14 cellular contexts compared by ENCODE assay signal in the genomic region with DNA sequence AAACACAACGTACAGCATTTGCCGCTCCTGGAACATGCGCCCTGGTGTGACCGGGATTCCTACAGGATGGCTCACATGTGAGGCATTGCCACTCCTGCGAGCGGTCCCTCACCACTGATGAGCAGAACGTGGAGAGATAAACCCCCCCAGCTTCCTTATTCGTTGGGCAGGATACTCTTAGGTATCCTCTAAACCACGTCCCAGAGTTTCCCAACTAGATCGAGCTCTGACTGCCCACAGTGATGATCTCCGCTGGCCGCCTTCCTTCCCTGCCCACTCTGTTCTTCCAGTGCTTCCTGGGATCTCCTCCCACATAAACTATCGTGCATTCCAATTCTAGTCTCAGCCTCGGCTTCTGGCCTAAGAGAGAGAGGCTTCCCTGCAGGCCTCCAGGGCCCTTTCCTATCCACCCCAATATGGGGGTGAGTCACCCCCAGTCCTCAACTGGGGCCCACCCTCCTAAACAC.
A peak's percentile ranks its signal among the peaks of the same experiment; 100 is the strongest.
DNase-seq lines count a peak whose midpoint lies in the region; ATAC-seq, FAIRE-seq and TF ChIP-seq lines count a peak whose summit lies in the region.
"Had no signal": no experiment of that assay in that cellular context is flagged by ENCODE, and none has a peak within 500 bp of the region (broad histone marks: within the 10 kb centered on the region; RNA-seq: fewer than 3 reads in every experiment).

No MANE protein-coding gene starts in this region.

- TF ChIP-seq EP300 in A549 (IDR thresholded peaks at IDR 0.05), result no peak

- DNase-seq in A549 (ENCODE audit: low read depth in 1 of 2, low spot score in 1 of 2) (no peak), LHCN-M2 (ENCODE audit: low read depth) (peak; percentile 65), chondrocyte (ENCODE audit: low spot score) (no peak), mesothelial cell of epicardium (ENCODE audit: low spot score in 2 of 2, unreplicated experiment in 2 of 2) (no peak), SIG-M5 treated with dmso at 0.1 percent for 504 hours (lab: John Stamatoyannopoulos, UW; ENCODE audit: unreplicated experiment) (no peak)
- no peak for DNase-seq in activated CD4-positive, alpha-beta T cell treated with anti-CD3 and anti-CD28 coated beads for 36 hours
- DNase-seq: KG1; stimulated activated CD8-positive, alpha-beta memory T cell treated with anti-CD3 and anti-CD28 coated beads, Interleukin-4, amount 100 ng/mL, for 48 hours had no signal

- CTCF ChIA-PET in A549 (lab: Yijun Ruan, JAX), result interaction anchor here (1.4 kb wide), 1 partner anchor 9 kb away, joined by 5 read pairs; no protein-coding TSS in a partner anchor
- CTCF ChIA-PET in activated CD4-positive, alpha-beta T cell treated with anti-CD3 and anti-CD28 coated beads for 36 hours (lab: Charles Lee), result interaction anchor here (0.6 to 1.1 kb wide), 3 partner anchors 16 to 866 kb away, joined by 3 to 4 read pairs (median 4); no protein-coding TSS in a partner anchor

- WGBS in A549 (ENCODE audit: missing lambda C conversion rate), result 90% methylated on average over 14 of the region's 14 CpGs

- H3K27ac ChIP-seq in A549, result peak overlapping the region; percentile 13 to 65; a peak in 3 of 6 replicates
- H3K27ac ChIP-seq: RWPE1, VCaP had no signal

- intact Hi-C loops in activated CD4-positive, alpha-beta T cell treated with anti-CD3 and anti-CD28 coated beads for 36 hours (cut with DNase I, micrococcal nuclease), result no loop called here

- POLR2A ChIA-PET in A549 (lab: Yijun Ruan, JAX), result no interaction called here
- POLR2A ChIA-PET in activated CD4-positive, alpha-beta T cell treated with anti-CD3 and anti-CD28 coated beads for 36 hours (lab: Charles Lee), result no interaction called here

- no peak for TF ChIP-seq RAD21 in A549 (conservative IDR thresholded peaks at IDR 0.05 in 1 of 2, IDR thresholded peaks at IDR 0.05 in 1 of 2)

- H3K4me1 Mint-ChIP-seq in chondrocyte (ENCODE audit: low read depth) (peaks cover 55% of the 10 kb centered on the region), mesothelial cell of epicardium (peaks cover 6% of the 10 kb centered on the region)
- no peaks in the 10 kb centered on the region for H3K4me1 Mint-ChIP-seq in activated CD4-positive, alpha-beta T cell treated with anti-CD3 and anti-CD28 coated beads for 36 hours

- peaks cover 1% of the 10 kb centered on the region for H3K36me3 Mint-ChIP-seq in chondrocyte (ENCODE audit: low read depth)
- H3K36me3 Mint-ChIP-seq in mesothelial cell of epicardium, result peaks cover 47% of the 10 kb centered on the region
- no peaks in the 10 kb centered on the region for H3K36me3 Mint-ChIP-seq in activated CD4-positive, alpha-beta T cell treated with anti-CD3 and anti-CD28 coated beads for 36 hours (ENCODE audit: low read depth)

- H3K9me3 Mint-ChIP-seq in chondrocyte (ENCODE audit: low read depth) (no peaks in the 10 kb centered on the region), mesothelial cell of epicardium (no peaks in the 10 kb centered on the region)
- no peaks in the 10 kb centered on the region for H3K9me3 Mint-ChIP-seq in activated CD4-positive, alpha-beta T cell treated with anti-CD3 and anti-CD28 coated beads for 36 hours (ENCODE audit: low read depth)
- H3K9me3 Mint-ChIP-seq: activated T-helper 1 cell treated with anti-CD3 and anti-CD28 coated beads, Interleukin-12 subunit alpha, Interleukin-12 subunit beta, Interleukin-2, Interleukin-4 antibody, amounts not matched to agents 30 ng/mL and 10 ng/mL and 1 ng/mL, durations not matched to agents 14 hours and 24 hours and 36 hours; dendritic cell treated with granulocyte-macrophage colony-stimulating factor and Interleukin-4, amounts not matched to agents 40 ng/mL and 50 ng/mL, for 4 days had no signal

- peak overlapping the region; percentile 28; the same call in 1 of the 3 replicates for H3K4me2 ChIP-seq in A549

- TF ChIP-seq CTCF in A549 (IDR thresholded peaks at IDR 0.05), result no peak
- TF ChIP-seq CTCF in chondrocyte (IDR thresholded peaks at IDR 0.05), result no peak
- no peak for TF ChIP-seq CTCF in mesothelial cell of epicardium (IDR thresholded peaks at IDR 0.05; ENCODE audit: unreplicated experiment)

- peak overlapping the region; percentile 92 for H3K27ac Mint-ChIP-seq in chondrocyte (ENCODE audit: unreplicated experiment)
- H3K27ac Mint-ChIP-seq in mesothelial cell of epicardium, result peak overlapping the region; percentile 85
- H3K27ac Mint-ChIP-seq in activated CD4-positive, alpha-beta T cell treated with anti-CD3 and anti-CD28 coated beads for 36 hours, result no peak overlapping the region
- H3K27ac Mint-ChIP-seq: activated T-helper 1 cell treated with anti-CD3 and anti-CD28 coated beads, Interleukin-12 subunit alpha, Interleukin-12 subunit beta, Interleukin-2, Interleukin-4 antibody, amounts not matched to agents 30 ng/mL and 10 ng/mL and 1 ng/mL, durations not matched to agents 14 hours and 24 hours and 36 hours; dendritic cell treated with granulocyte-macrophage colony-stimulating factor and Interleukin-4, amounts not matched to agents 40 ng/mL and 50 ng/mL, for 4 days had no signal

- TF ChIP-seq POLR2A in A549 (IDR thresholded peaks at IDR 0.05; ENCODE audit: low read length), result no peak

- no peak overlapping the region for H3K4me3 ChIP-seq in A549

- ATAC-seq in A549 (0 out of 6 replicates have a peak, but pooled peaks of 1 of the 2 experiments have one; percentile 8), GM19035 (IDR thresholded peaks at IDR 0.05; ENCODE audit: unreplicated experiment) (no peak), GM19395 (IDR thresholded peaks at IDR 0.05; ENCODE audit: unreplicated experiment) (no peak)
- no peak for ATAC-seq in activated CD4-positive, alpha-beta T cell treated with anti-CD3 and anti-CD28 coated beads for 36 hours

- H3K4me3 Mint-ChIP-seq in chondrocyte (ENCODE audit: unreplicated experiment) (peak overlapping the region; percentile 20), mesothelial cell of epicardium (no peak overlapping the region)
- no peak overlapping the region for H3K4me3 Mint-ChIP-seq in activated CD4-positive, alpha-beta T cell treated with anti-CD3 and anti-CD28 coated beads for 36 hours
- H3K4me3 Mint-ChIP-seq: activated T-helper 1 cell treated with anti-CD3 and anti-CD28 coated beads, Interleukin-12 subunit alpha, Interleukin-12 subunit beta, Interleukin-2, Interleukin-4 antibody, amounts not matched to agents 30 ng/mL and 10 ng/mL and 1 ng/mL, durations not matched to agents 14 hours and 24 hours and 36 hours; dendritic cell treated with granulocyte-macrophage colony-stimulating factor and Interleukin-4, amounts not matched to agents 40 ng/mL and 50 ng/mL, for 4 days had no signal

- no peaks in the 10 kb centered on the region for H3K27me3 Mint-ChIP-seq in chondrocyte (ENCODE audit: low read depth)
- no peaks in the 10 kb centered on the region for H3K27me3 Mint-ChIP-seq in mesothelial cell of epicardium (ENCODE audit: low read depth)
- no peaks in the 10 kb centered on the region for H3K27me3 Mint-ChIP-seq in activated CD4-positive, alpha-beta T cell treated with anti-CD3 and anti-CD28 coated beads for 36 hours

- no peak for FAIRE-seq in A549 (lab: Jason Lieb, UNC)

- no peaks in the 10 kb centered on the region for H3K9me3 ChIP-seq in A549

- peaks cover 14% of the 10 kb centered on the region for H3K4me1 ChIP-seq in A549

TF ChIP-seq in A549, 52 proteins besides CTCF, POLR2A, EP300 and RAD21:
- TF ChIP-seq SREBF2 (IDR thresholded peaks at IDR 0.05) (no peak), MAX (IDR thresholded peaks at IDR 0.05) (no peak), PHF8 (IDR thresholded peaks at IDR 0.05; ENCODE audit: borderline replicate concordance, low read depth) (no peak), CEBPB (IDR thresholded peaks at IDR 0.05) (no peak), CBX8 (IDR thresholded peaks at IDR 0.05) (no peak), HDAC2 (IDR thresholded peaks at IDR 0.05) (no peak), POLR2AphosphoS2 (conservative IDR thresholded peaks at IDR 0.05; ENCODE audit: low read length) (no peak), RARB (CRISPR knock-in tag; IDR thresholded peaks at IDR 0.05) (no peak), KDM5A (IDR thresholded peaks at IDR 0.05) (no peak), BHLHE40 (IDR thresholded peaks at IDR 0.05; ENCODE audit: low read depth, low read length) (no peak), KDM1A (IDR thresholded peaks at IDR 0.05; ENCODE audit: low read depth) (no peak), HOXB5 (CRISPR knock-in tag; IDR thresholded peaks at IDR 0.05) (no peak), CHD4 (IDR thresholded peaks at IDR 0.05; ENCODE audit: borderline replicate concordance) (no peak), FOXS1 (CRISPR knock-in tag; IDR thresholded peaks at IDR 0.05) (no peak), NPAS2 (CRISPR knock-in tag; IDR thresholded peaks at IDR 0.05; ENCODE audit: borderline replicate concordance) (no peak), JUN (IDR thresholded peaks at IDR 0.05) (no peak)
- TF ChIP-seq, protein P1, sequence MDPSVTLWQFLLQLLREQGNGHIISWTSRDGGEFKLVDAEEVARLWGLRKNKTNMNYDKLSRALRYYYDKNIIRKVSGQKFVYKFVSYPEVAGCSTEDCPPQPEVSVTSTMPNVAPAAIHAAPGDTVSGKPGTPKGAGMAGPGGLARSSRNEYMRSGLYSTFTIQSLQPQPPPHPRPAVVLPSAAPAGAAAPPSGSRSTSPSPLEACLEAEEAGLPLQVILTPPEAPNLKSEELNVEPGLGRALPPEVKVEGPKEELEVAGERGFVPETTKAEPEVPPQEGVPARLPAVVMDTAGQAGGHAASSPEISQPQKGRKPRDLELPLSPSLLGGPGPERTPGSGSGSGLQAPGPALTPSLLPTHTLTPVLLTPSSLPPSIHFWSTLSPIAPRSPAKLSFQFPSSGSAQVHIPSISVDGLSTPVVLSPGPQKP (IDR thresholded peaks at IDR 0.05; ENCODE audit: low read depth, low read length), result no peak
- TF ChIP-seq, protein P2, sequence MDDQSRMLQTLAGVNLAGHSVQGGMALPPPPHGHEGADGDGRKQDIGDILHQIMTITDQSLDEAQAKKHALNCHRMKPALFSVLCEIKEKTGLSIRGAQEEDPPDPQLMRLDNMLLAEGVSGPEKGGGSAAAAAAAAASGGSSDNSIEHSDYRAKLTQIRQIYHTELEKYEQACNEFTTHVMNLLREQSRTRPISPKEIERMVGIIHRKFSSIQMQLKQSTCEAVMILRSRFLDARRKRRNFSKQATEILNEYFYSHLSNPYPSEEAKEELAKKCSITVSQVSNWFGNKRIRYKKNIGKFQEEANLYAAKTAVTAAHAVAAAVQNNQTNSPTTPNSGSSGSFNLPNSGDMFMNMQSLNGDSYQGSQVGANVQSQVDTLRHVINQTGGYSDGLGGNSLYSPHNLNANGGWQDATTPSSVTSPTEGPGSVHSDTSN (IDR thresholded peaks at IDR 0.05), result no peak
TF ChIP-seq in A549: peak in this region for 0.
